Comparison of ENCODE assay signal across 30 cellular contexts in the genomic region with DNA sequence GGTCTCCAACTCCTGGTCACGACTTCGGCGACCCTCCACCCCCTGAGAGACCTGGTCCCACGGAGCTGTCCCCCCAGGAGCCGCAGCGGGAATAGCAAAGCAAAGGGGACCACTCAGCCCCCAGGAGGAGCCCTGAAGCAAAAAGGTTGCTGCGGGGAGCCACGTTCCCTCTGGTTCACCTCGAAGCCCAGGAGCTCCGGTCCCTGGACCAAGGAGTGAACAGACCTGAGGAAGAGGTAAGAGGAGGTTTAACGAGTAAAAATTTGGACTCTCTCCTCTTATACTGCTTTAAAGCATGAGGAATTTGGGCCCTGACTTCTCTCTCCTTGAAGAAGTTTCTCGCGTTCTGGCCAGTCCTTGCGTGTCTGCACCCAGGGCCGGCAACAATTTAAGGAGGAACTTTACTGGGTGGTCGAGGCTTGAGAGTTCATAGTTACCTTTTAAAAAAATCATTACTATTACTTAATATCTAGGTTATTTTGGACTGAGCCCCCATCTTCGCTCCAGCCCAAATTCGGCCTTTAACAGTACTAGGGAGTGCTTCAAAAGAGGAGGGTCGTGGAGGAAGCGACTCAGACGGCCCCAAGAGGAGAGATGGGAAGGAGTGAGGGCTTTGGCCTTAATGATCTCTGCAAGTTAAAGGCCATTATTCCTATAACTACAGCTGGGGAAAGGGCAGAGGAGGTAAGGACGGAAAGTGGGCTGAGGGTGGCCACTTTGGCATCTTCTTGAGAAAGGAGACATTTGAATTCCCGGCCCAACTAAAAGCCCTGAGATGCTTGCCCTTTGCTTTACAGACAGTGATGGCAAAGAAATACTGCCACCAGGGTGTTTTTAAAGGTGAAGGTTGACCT. TPM values are rescaled to one million over a fixed set of nuclear protein-coding genes. Genes with fewer than 3 reads are reported as not detected.
DNase-seq lines count a peak whose midpoint lies in the region; ATAC-seq and TF ChIP-seq lines count a peak whose summit lies in the region.
"Had no signal": no experiment of that assay in that cellular context is flagged by ENCODE, and none has a peak within 500 bp of the region (broad histone marks: within the 10 kb centered on the region; RNA-seq: fewer than 3 reads in every experiment).

No MANE protein-coding gene starts in this region.

- H4K20me1 ChIP-seq in osteoblast (ENCODE audit: insufficient read depth, low read length): no peaks in the 10 kb centered on the region

- H3K79me2 ChIP-seq in osteoblast (ENCODE audit: insufficient read depth, low read length): no peaks in the 10 kb centered on the region

- H3K9me3 ChIP-seq in HUES6 (ENCODE audit: control insufficient read depth, insufficient read depth, low read depth, low read length) (no peaks in the 10 kb centered on the region), osteoblast (ENCODE audit: low read depth, low read length) (no peaks in the 10 kb centered on the region)
- H3K9me3 ChIP-seq: esophagus muscularis mucosa, HAP-1, heart right ventricle, ovary, right atrium auricular region had no signal

- H3K27me3 Mint-ChIP-seq in activated T-cell treated with anti-CD3 and anti-CD28 coated beads, Interleukin-2, amount 50 U/mL, for 72 hours (ENCODE audit: low read depth): peaks cover 93% of the 10 kb centered on the region
- H3K27me3 Mint-ChIP-seq in HFFc6 (ENCODE audit: insufficient read depth): peaks cover 85% of the 10 kb centered on the region

- peaks cover 0 to 4% of the 10 kb centered on the region in 2 donors for H3K36me3 Mint-ChIP-seq in activated T-cell treated with anti-CD3 and anti-CD28 coated beads, Interleukin-2, amount 50 U/mL, for 72 hours (ENCODE audit: insufficient read depth in 2 of 2)
- no peaks in the 10 kb centered on the region for H3K36me3 Mint-ChIP-seq in HFFc6 (ENCODE audit: low read depth)
- H3K36me3 Mint-ChIP-seq: activated naive CD8-positive, alpha-beta T cell treated with anti-CD3 and anti-CD28 coated beads for 36 hours; memory B cell had no signal

- H3K27ac ChIP-seq in HUES6 (ENCODE audit: low read depth, low read length): no peak overlapping the region
- no peak overlapping the region for H3K27ac ChIP-seq in osteoblast (ENCODE audit: low read depth, low read length)
- H3K27ac ChIP-seq: BLaER1, esophagus muscularis mucosa, foreskin keratinocyte, heart right ventricle, ovary, right atrium auricular region had no signal

- H3K4me1 ChIP-seq in HUES6 (ENCODE audit: control insufficient read depth, insufficient read depth, low read length): peaks cover 13% of the 10 kb centered on the region
- peaks cover 3% of the 10 kb centered on the region for H3K4me1 ChIP-seq in osteoblast (ENCODE audit: insufficient read depth, low read length)
- H3K4me1 ChIP-seq: foreskin keratinocyte had no signal

- no peak for ATAC-seq in activated T-cell treated with anti-CD3 and anti-CD28 coated beads, Interleukin-2, amount 50 U/mL, for 72 hours (replicated peaks in 1 of 2)
- ATAC-seq in GM21360 (IDR thresholded peaks at IDR 0.05; ENCODE audit: unreplicated experiment): no peak
- ATAC-seq: foreskin keratinocyte; heart right ventricle; left lobe of liver; naive thymus-derived CD8-positive, alpha-beta T cell had no signal

- no peaks in the 10 kb centered on the region for H3K9me3 Mint-ChIP-seq in activated T-cell treated with anti-CD3 and anti-CD28 coated beads, Interleukin-2, amount 50 U/mL, for 72 hours
- H3K9me3 Mint-ChIP-seq in HFFc6: no peaks in the 10 kb centered on the region
- H3K9me3 Mint-ChIP-seq: activated naive CD8-positive, alpha-beta T cell treated with anti-CD3 and anti-CD28 coated beads for 36 hours; dendritic cell treated with granulocyte-macrophage colony-stimulating factor and Interleukin-4, amounts not matched to agents 40 ng/mL and 50 ng/mL, for 4 days; memory B cell; naive thymus-derived CD8-positive, alpha-beta T cell had no signal

- no peak overlapping the region for H3K4me2 ChIP-seq in osteoblast (ENCODE audit: insufficient read depth, low read length)
- H3K4me2 ChIP-seq: BLaER1 had no signal

- H3K4me1 Mint-ChIP-seq in activated T-cell treated with anti-CD3 and anti-CD28 coated beads, Interleukin-2, amount 50 U/mL, for 72 hours (ENCODE audit: low read depth): peaks cover 37% of the 10 kb centered on the region
- peaks cover 10% of the 10 kb centered on the region for H3K4me1 Mint-ChIP-seq in HFFc6 (ENCODE audit: low read depth)

- peak; percentile 4 for DNase-seq in AG08396 (ENCODE audit: low spot score)
- DNase-seq in kidney epithelial cell (ENCODE audit: low read depth): no peak
- peak; percentile 73 for DNase-seq in osteoblast (ENCODE audit: insufficient read length, low spot score, missing footprints)
- no peak for DNase-seq in activated T-cell treated with anti-CD3 and anti-CD28 coated beads, Interleukin-2, amount 50 U/mL, for 72 hours
- no peak for DNase-seq in HFFc6
- DNase-seq in DMS153 (lab: John Stamatoyannopoulos, UW): no peak
- DNase-seq: activated CD4-positive, alpha-beta T cell treated with anti-CD3 and anti-CD28 coated beads for 4 hours; activated effector memory CD4-positive, alpha-beta T cell treated with Interleukin-2 at 50 U/mL for 16 hours; activated naive CD8-positive, alpha-beta T cell treated with anti-CD3 and anti-CD28 coated beads for 36 hours; activated T-cell treated with anti-CD3 and anti-CD28 coated beads for 4 hours; caudate nucleus; foreskin keratinocyte; heart right ventricle; Kasumi-1; naive thymus-derived CD8-positive, alpha-beta T cell; NCI-H1694; NCI-H2171; ovary; stimulated activated naive CD4-positive, alpha-beta T cell treated with Interleukin-2 at 50 U/mL for 16 hours had no signal

- H2AFZ ChIP-seq in osteoblast (ENCODE audit: low read length): no peak overlapping the region

- no peaks in the 10 kb centered on the region for H3K36me3 ChIP-seq in HUES6 (ENCODE audit: control insufficient read depth, insufficient read depth, low read length)
- H3K36me3 ChIP-seq in kidney epithelial cell (ENCODE audit: control insufficient read depth, insufficient read depth, low read length): peaks cover 1% of the 10 kb centered on the region
- no peaks in the 10 kb centered on the region for H3K36me3 ChIP-seq in osteoblast (ENCODE audit: insufficient read depth, low read length)
- H3K36me3 ChIP-seq: BLaER1, esophagus muscularis mucosa, HAP-1, heart right ventricle, ovary, right atrium auricular region had no signal

- no peak for TF ChIP-seq CTCF in kidney epithelial cell (IDR thresholded peaks at IDR 0.05; ENCODE audit: insufficient read depth, low read length, poor library complexity, severe bottlenecking)
- no peak for TF ChIP-seq CTCF in osteoblast (IDR thresholded peaks at IDR 0.05; ENCODE audit: extremely low read depth, low read depth, low read length)
- TF ChIP-seq CTCF in HFFc6 (IDR thresholded peaks at IDR 0.05): no peak

- H3K27ac Mint-ChIP-seq in activated T-cell treated with anti-CD3 and anti-CD28 coated beads, Interleukin-2, amount 50 U/mL, for 72 hours: no peak overlapping the region
- H3K27ac Mint-ChIP-seq in HFFc6: no peak overlapping the region
- H3K27ac Mint-ChIP-seq: activated naive CD8-positive, alpha-beta T cell treated with anti-CD3 and anti-CD28 coated beads for 36 hours; dendritic cell treated with granulocyte-macrophage colony-stimulating factor and Interleukin-4, amounts not matched to agents 40 ng/mL and 50 ng/mL, for 4 days; memory B cell; naive thymus-derived CD8-positive, alpha-beta T cell had no signal

- H3K4me3 ChIP-seq in HUES6 (ENCODE audit: low read depth, low read length) (peak overlapping the region; percentile 40; the same call in 1 of the 2 replicates), kidney epithelial cell (ENCODE audit: low read depth, low read length) (peak overlapping the region; percentile 26), osteoblast (ENCODE audit: insufficient read depth, low read length) (no peak overlapping the region)
- H3K4me3 ChIP-seq: BLaER1, esophagus muscularis mucosa, HAP-1, heart right ventricle, ovary, right atrium auricular region had no signal

- H3K4me3 Mint-ChIP-seq in activated T-cell treated with anti-CD3 and anti-CD28 coated beads, Interleukin-2, amount 50 U/mL, for 72 hours: no peak overlapping the region
- no peak overlapping the region for H3K4me3 Mint-ChIP-seq in HFFc6
- H3K4me3 Mint-ChIP-seq: activated naive CD8-positive, alpha-beta T cell treated with anti-CD3 and anti-CD28 coated beads for 36 hours; dendritic cell treated with granulocyte-macrophage colony-stimulating factor and Interleukin-4, amounts not matched to agents 40 ng/mL and 50 ng/mL, for 4 days; memory B cell had no signal

- peaks cover 100% of the 10 kb centered on the region for H3K27me3 ChIP-seq in HUES6 (ENCODE audit: control insufficient read depth, insufficient read depth, low read length)
- H3K27me3 ChIP-seq in kidney epithelial cell (ENCODE audit: control insufficient read depth, insufficient read depth, low read length): no peaks in the 10 kb centered on the region
- H3K27me3 ChIP-seq in osteoblast (ENCODE audit: insufficient read depth, low read length): peaks cover 98% of the 10 kb centered on the region
- H3K27me3 ChIP-seq: ovary had no signal

- peak overlapping the region; percentile 43 for H3K9ac ChIP-seq in HUES6 (ENCODE audit: low read length)
- H3K9ac ChIP-seq: BLaER1 had no signal

RNA-seq across cellular contexts. Expression of a gene that starts 16.9 kb away (rescaled TPM):
- total RNA-seq in kidney epithelial cell (70.1 and 77.0 TPM in 2 replicates), osteoblast (not detected in 2 replicates)
- total RNA-seq in activated T-cell treated with anti-CD3 and anti-CD28 coated beads, Interleukin-2, amount 50 U/mL, for 72 hours: 10 to 100 TPM; 15.0 to 23.0 TPM
- not detected for total RNA-seq in HFFc6 (2021; fragmentation: NEBNext Ultra II Directional; extraction: Animal tissue kit (Norgen Biotek cat#: 25700))
- total RNA-seq: esophagus muscularis mucosa; foreskin keratinocyte; heart right ventricle; naive thymus-derived CD8-positive, alpha-beta T cell; right atrium auricular region; temporal lobe had no signal

RNA-seq across cellular contexts. Expression of a gene that starts 28.0 kb away (rescaled TPM):
- total RNA-seq in kidney epithelial cell (7.2 and 7.5 TPM in 2 replicates), osteoblast (not detected in 2 replicates)
- not detected for total RNA-seq in activated T-cell treated with anti-CD3 and anti-CD28 coated beads, Interleukin-2, amount 50 U/mL, for 72 hours
- total RNA-seq in HFFc6 (2021; fragmentation: NEBNext Ultra II Directional; extraction: Animal tissue kit (Norgen Biotek cat#: 25700)): not detected
- total RNA-seq: activated naive CD8-positive, alpha-beta T cell treated with anti-CD3 and anti-CD28 coated beads for 36 hours; astrocyte; esophagus muscularis mucosa; foreskin keratinocyte; naive thymus-derived CD8-positive, alpha-beta T cell; right atrium auricular region had no signal

RNA-seq across cellular contexts. Expression of a gene that starts 32.3 kb away (rescaled TPM):
- total RNA-seq in kidney epithelial cell: 26.3 and 27.2 TPM in 2 replicates
- 0.36 TPM in 1 of 2 replicates, not detected in the other for total RNA-seq in osteoblast
- 1 to 10 TPM; 1.3 to 1.6 TPM for total RNA-seq in activated T-cell treated with anti-CD3 and anti-CD28 coated beads, Interleukin-2, amount 50 U/mL, for 72 hours
- total RNA-seq in HFFc6 (2021; fragmentation: NEBNext Ultra II Directional; extraction: Animal tissue kit (Norgen Biotek cat#: 25700)): not detected
- total RNA-seq: astrocyte; naive thymus-derived CD8-positive, alpha-beta T cell; temporal lobe had no signal

RNA-seq across cellular contexts. Expression of a gene that starts 38.3 kb away (rescaled TPM):
- total RNA-seq in kidney epithelial cell: 29.8 and 30.7 TPM in 2 replicates
- 0.59 and 0.72 TPM in 2 replicates for total RNA-seq in osteoblast
- under 1 TPM; 0.24 to 0.51 TPM for total RNA-seq in activated T-cell treated with anti-CD3 and anti-CD28 coated beads, Interleukin-2, amount 50 U/mL, for 72 hours
- not detected for total RNA-seq in HFFc6 (2021; fragmentation: NEBNext Ultra II Directional; extraction: Animal tissue kit (Norgen Biotek cat#: 25700))
- total RNA-seq: activated naive CD8-positive, alpha-beta T cell treated with anti-CD3 and anti-CD28 coated beads for 36 hours; astrocyte; foreskin keratinocyte; naive thymus-derived CD8-positive, alpha-beta T cell; temporal lobe had no signal

RNA-seq across cellular contexts. Expression of a gene that starts 49.5 kb away (rescaled TPM):
- total RNA-seq in kidney epithelial cell: 3.6 and 3.8 TPM in 2 replicates
- total RNA-seq in osteoblast: not detected in 2 replicates
- not detected for total RNA-seq in activated T-cell treated with anti-CD3 and anti-CD28 coated beads, Interleukin-2, amount 50 U/mL, for 72 hours
- total RNA-seq in HFFc6 (2021; fragmentation: NEBNext Ultra II Directional; extraction: Animal tissue kit (Norgen Biotek cat#: 25700)): not detected
- total RNA-seq: activated naive CD8-positive, alpha-beta T cell treated with anti-CD3 and anti-CD28 coated beads for 36 hours; astrocyte; foreskin keratinocyte; naive thymus-derived CD8-positive, alpha-beta T cell; right atrium auricular region; temporal lobe had no signal

Comparison
In these comparisons a context has a peak if more than half of its experiments do, and no peak if none do; other contexts are left out.
1. DNase-seq: peak in AG08396 (single experiment) and osteoblast (single experiment); none in kidney epithelial cell (single experiment), activated T-cell treated with anti-CD3 and anti-CD28 coated beads, Interleukin-2, amount 50 U/mL, for 72 hours (0 of 2), HFFc6 (single experiment) and DMS153 (single experiment).
2. RNA of a gene that starts 16.9 kb away (total RNA-seq): 70.1 to 77.0 TPM in kidney epithelial cell and 15.0 to 23.0 TPM in activated T-cell treated with anti-CD3 and anti-CD28 coated beads, Interleukin-2, amount 50 U/mL, for 72 hours; not detected in osteoblast and not detected in HFFc6; every median in the first group is over 10 times any median in the second.
3. RNA of a gene that starts 32.3 kb away (total RNA-seq): 26.3 to 27.2 TPM in kidney epithelial cell; 1.3 to 1.6 TPM in activated T-cell treated with anti-CD3 and anti-CD28 coated beads, Interleukin-2, amount 50 U/mL, for 72 hours, 0.36 TPM in osteoblast and not detected in HFFc6; every median in the first group is over 10 times any median in the second.